In the genomic region with DNA sequence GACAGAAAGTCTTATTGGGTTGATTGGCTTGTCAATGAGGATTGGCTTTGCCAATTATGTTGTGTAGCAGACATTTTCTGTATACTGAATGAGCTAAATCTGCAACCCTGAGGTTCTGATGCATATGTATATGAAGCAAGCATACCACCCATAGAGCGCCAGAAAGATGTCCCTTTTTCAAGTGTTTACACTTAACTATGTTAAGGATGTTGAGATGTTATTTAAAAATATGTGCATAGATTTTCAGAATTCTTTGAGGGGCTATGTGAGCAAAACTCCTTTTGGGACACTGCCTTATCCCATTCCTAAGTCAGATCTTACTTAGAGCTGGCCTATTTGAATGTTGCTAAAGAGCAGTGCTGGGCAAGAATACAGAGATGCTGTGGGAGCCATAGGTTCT, we compare ENCODE assay signal across 15 cellular contexts. TPM values are rescaled to one million over a fixed set of nuclear protein-coding genes. Genes with fewer than 3 reads are reported as not detected.
DNase-seq lines count a peak whose midpoint lies in the region; FAIRE-seq and TF ChIP-seq lines count a peak whose summit lies in the region.
"Had no signal": no experiment of that assay in that cellular context is flagged by ENCODE, and none has a peak within 500 bp of the region (broad histone marks: within the 10 kb centered on the region; RNA-seq: fewer than 3 reads in every experiment).

No MANE protein-coding gene starts in this region.

- intact Hi-C loops in spleen (cut with DNase I; ENCODE audit: low total_unique reads) = no loop called here

- H3K9me2 ChIP-seq in Karpas-422 (replicated peaks; ENCODE audit: insufficient read depth, low read length) = no peaks in the 10 kb centered on the region

- H3K4me2 ChIP-seq in parathyroid adenoma (ENCODE audit: low read length) = no peak overlapping the region
- no peak overlapping the region for H3K4me2 ChIP-seq in Karpas-422 (ENCODE audit: low read depth, low read length, poor library complexity, severe bottlenecking)

- TF ChIP-seq POLR2A in GM12891 (IDR thresholded peaks at IDR 0.05; ENCODE audit: low read depth, low read length) (no peak), spleen (IDR thresholded peaks at IDR 0.05) (no peak)

- no peak overlapping the region for H2AFZ ChIP-seq in parathyroid adenoma
- H2AFZ ChIP-seq in Karpas-422 (ENCODE audit: low read length) = no peak overlapping the region

- peak overlapping the region; percentile 9 for H3K27ac ChIP-seq in iPS-20b (ENCODE audit: low read length)
- peak overlapping the region; percentile 92 for H3K27ac ChIP-seq in parathyroid adenoma
- no peak overlapping the region for H3K27ac ChIP-seq in Karpas-422 (ENCODE audit: low read length)
- H3K27ac ChIP-seq in spleen = no peak overlapping the region

- H3K4me1 ChIP-seq in iPS-20b (ENCODE audit: insufficient read depth, low read length) = peaks cover 32% of the 10 kb centered on the region
- H3K4me1 ChIP-seq in parathyroid adenoma = peaks cover 6% of the 10 kb centered on the region
- H3K4me1 ChIP-seq in Karpas-422 (ENCODE audit: low read length) = peaks cover 22% of the 10 kb centered on the region
- H3K4me1 ChIP-seq in spleen = peaks cover 0 to 26% (median 21%) of the 10 kb centered on the region in 6 donors

- H3K4me3 ChIP-seq in iPS-20b (ENCODE audit: low read length) = peak overlapping the region; percentile 82
- H3K4me3 ChIP-seq in parathyroid adenoma (ENCODE audit: low read depth, low read length) = no peak overlapping the region
- no peak overlapping the region for H3K4me3 ChIP-seq in Karpas-422 (ENCODE audit: low read length)
- H3K4me3 ChIP-seq in spleen = no peak overlapping the region

- WGBS in spleen, 5 donors = 95 to 100% (median 100%) methylated on average over 1 of the region's 1 CpG

- H3K79me2 ChIP-seq in parathyroid adenoma (peaks cover 6% of the 10 kb centered on the region), Karpas-422 (ENCODE audit: low read length) (no peaks in the 10 kb centered on the region)

- peak; percentile 5 for FAIRE-seq in GM12891 (lab: Jason Lieb, UNC)
- FAIRE-seq: HTR-8/SVneo had no signal

- H3K36me3 ChIP-seq in iPS-20b (ENCODE audit: insufficient read depth, low read depth, low read length) (no peaks in the 10 kb centered on the region), parathyroid adenoma (ENCODE audit: control insufficient read depth, insufficient read depth, low read length) (no peaks in the 10 kb centered on the region), Karpas-422 (ENCODE audit: insufficient read depth, low read length) (no peaks in the 10 kb centered on the region), spleen (no peaks in the 10 kb centered on the region)

- no peaks in the 10 kb centered on the region for H3K27me3 ChIP-seq in iPS-20b (ENCODE audit: insufficient read depth, low read length)
- H3K27me3 ChIP-seq in parathyroid adenoma (ENCODE audit: control insufficient read depth, insufficient read depth, low read length) = no peaks in the 10 kb centered on the region
- no peaks in the 10 kb centered on the region for H3K27me3 ChIP-seq in Karpas-422 (ENCODE audit: low read length)
- H3K27me3 ChIP-seq in spleen (replicated peaks in 1 of 7) = no peaks in the 10 kb centered on the region

- H3K9me3 ChIP-seq in iPS-20b (ENCODE audit: insufficient read depth, low read depth, low read length) (no peaks in the 10 kb centered on the region), parathyroid adenoma (ENCODE audit: control insufficient read depth, low read length) (no peaks in the 10 kb centered on the region), Karpas-422 (ENCODE audit: low read length) (no peaks in the 10 kb centered on the region), spleen (no peaks in the 10 kb centered on the region)

- no peak for DNase-seq in GM12891 (ENCODE audit: insufficient read length, low spot score)
- peak; percentile 44 for DNase-seq in OCI-M1 (lab: John Stamatoyannopoulos, UW)
- DNase-seq in amniotic stem cell (lab: John Stamatoyannopoulos, UW) = no peak
- DNase-seq in Karpas-422 = no peak
- no peak for DNase-seq in spleen
- DNase-seq: activated T-cell treated with anti-CD3 and anti-CD28 coated beads, Interleukin-2, amount 50 U/mL, for 72 hours; cortex of kidney; left ventricle myocardium superior; NCI-H1092 treated with DMSO at 0.1 percent for 48 hours; SIG-M5; stimulated activated CD4-positive, alpha-beta T cell treated with anti-CD3 and anti-CD28 coated beads, Interleukin-4, amount 100 ng/mL, for 4 hours; T1000 had no signal

- H4K20me1 ChIP-seq in Karpas-422 (ENCODE audit: insufficient read depth, low read depth, low read length) = no peaks in the 10 kb centered on the region

- TF ChIP-seq CTCF in parathyroid adenoma (IDR thresholded peaks at IDR 0.05) (no peak), spleen (IDR thresholded peaks at IDR 0.05 in 8 of 11, conservative IDR thresholded peaks at IDR 0.05 in 3 of 11) (no peak)

- H3K9ac ChIP-seq in iPS-20b (ENCODE audit: low read depth, low read length) (peak overlapping the region; percentile 87; the same call in 1 of the 2 replicates), parathyroid adenoma (no peak overlapping the region), Karpas-422 (ENCODE audit: low read length) (no peak overlapping the region)

TF ChIP-seq in GM12891, 5 proteins besides CTCF, POLR2A, EP300 and RAD21:
- TF ChIP-seq POLR2AphosphoS5 (IDR thresholded peaks at IDR 0.05; ENCODE audit: low read depth, low read length) (no peak), TAF1 (IDR thresholded peaks at IDR 0.05; ENCODE audit: low read depth, low read length) (no peak), SPI1 (IDR thresholded peaks at IDR 0.05; ENCODE audit: low read depth, low read length) (no peak), PAX5 (IDR thresholded peaks at IDR 0.05; ENCODE audit: insufficient read depth, low read length, severe bottlenecking) (no peak), POU2F2 (IDR thresholded peaks at IDR 0.05; ENCODE audit: low read depth, low read length) (no peak)

RNA-seq across cellular contexts. Expression of a gene that starts 1.9 kb away (rescaled TPM):
- polyA plus RNA-seq in GM12891 (2012; ENCODE audit: low read depth, missing spikeins) = 25.1 TPM
- 1.4 and 10.2 TPM in 2 replicates for total RNA-seq in Karpas-422 (2014; rRNA removed; shearing (Covaris generic); ENCODE audit: low replicate concordance)
- 10 to 100 TPM; 22.1 to 38.0 (median 34.0) TPM for total RNA-seq in spleen
- 10 to 100 TPM; 14.3 to 15.3 (median 15.2) TPM for polyA plus RNA-seq in spleen

Comparison
In these comparisons a context has a peak if more than half of its experiments do, and no peak if none do; other contexts are left out.
1. H3K27ac ChIP-seq: peak in iPS-20b (single experiment) and parathyroid adenoma (single experiment); none in Karpas-422 (single experiment) and spleen (0 of 8).